In the genomic region with DNA sequence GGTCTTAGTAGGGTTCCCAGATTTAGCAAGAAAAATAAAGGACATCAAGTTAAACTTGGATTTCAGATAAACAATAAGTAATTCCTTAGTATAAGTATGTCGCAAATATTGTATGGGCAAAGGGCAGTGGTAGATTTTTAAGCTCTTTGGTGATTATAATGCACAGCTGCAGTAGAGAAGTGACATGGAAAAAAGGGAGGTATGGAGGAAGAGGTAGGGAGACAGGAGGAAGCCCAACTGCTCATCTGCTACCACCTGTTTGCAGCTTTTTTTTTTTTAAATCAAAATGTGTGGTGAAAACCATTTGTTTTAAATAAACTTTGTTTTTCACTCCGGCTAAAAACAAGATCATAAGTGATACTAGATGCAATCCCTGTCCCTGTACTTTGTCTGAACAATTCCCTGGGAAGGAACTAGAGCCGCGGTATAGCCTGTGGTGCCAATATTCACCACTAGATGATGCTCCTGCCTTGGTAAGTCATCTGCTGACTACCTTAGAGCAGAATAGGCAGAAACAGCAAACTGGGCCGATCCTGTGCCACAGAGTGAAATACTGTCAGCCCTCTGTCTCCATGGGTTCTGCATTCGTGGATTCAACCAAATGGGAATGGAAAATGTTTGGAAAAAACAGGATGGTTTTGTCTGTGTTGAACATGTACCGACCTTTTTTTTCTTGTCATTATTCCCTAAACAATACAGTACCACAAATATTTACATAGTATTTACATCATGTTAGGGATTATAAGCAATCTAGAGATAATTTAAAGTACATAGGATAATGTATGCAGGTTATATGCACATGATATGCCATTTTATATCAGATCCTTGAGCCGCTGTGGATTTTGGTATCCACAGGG, we compare ENCODE assay signal across 8 cellular contexts.
DNase-seq lines count a peak whose midpoint lies in the region; ATAC-seq, FAIRE-seq and TF ChIP-seq lines count a peak whose summit lies in the region.

No MANE protein-coding gene starts in this region.

- peaks cover 0 to 14% of the 10 kb centered on the region in 2 donors for H3K4me1 ChIP-seq in kidney (ENCODE audit: control insufficient read depth in 1 of 2, insufficient read depth in 1 of 2, low read depth in 1 of 2, low read length in 2 of 2)

- peak; percentile 99 for ATAC-seq in GM18868 (IDR thresholded peaks at IDR 0.05; ENCODE audit: unreplicated experiment)
- ATAC-seq in HG03095 (IDR thresholded peaks at IDR 0.05; ENCODE audit: unreplicated experiment), result peak; percentile 97

- H3K27ac ChIP-seq in AG04450 (ENCODE audit: low read depth, low read length) (no peak overlapping the region), WERI-Rb-1 (peak overlapping the region; percentile 17; the same call in 1 of the 2 replicates), kidney (ENCODE audit: low read depth in 2 of 2, low read length in 2 of 2) (no peak overlapping the region)

- FAIRE-seq in bronchial epithelial cell (lab: Jason Lieb, UNC) (peak; percentile 58), kidney (lab: Jason Lieb, UNC) (peak; percentile 89)

- DNase-seq in AG04450 (ENCODE audit: low read depth, low spot score) (peak; percentile 21), NCI-H2171 treated with DMSO at 0.1 percent for 48 hours (lab: John Stamatoyannopoulos, UW) (peak; percentile 42), WERI-Rb-1 (peak; percentile 82), bronchial epithelial cell (ENCODE audit: low read depth) (peak; percentile 67), kidney (no peak)
- peak; percentile 64 for DNase-seq in stimulated activated CD4-positive, alpha-beta T cell treated with anti-CD3 and anti-CD28 coated beads, Interleukin-2, amount 100 ng/mL, for 24 hours

- CTCF ChIA-PET in AG04450 (lab: Charles Lee), result interaction anchor here (0.5 to 2.8 kb wide), 25 partner anchors 10 to 1814 kb away, joined by 3 to 21 read pairs (median 3); partner anchors contain the start of gene RERG

- H3K36me3 ChIP-seq in WERI-Rb-1 (no peaks in the 10 kb centered on the region), bronchial epithelial cell (ENCODE audit: control insufficient read depth, insufficient read depth, low read length) (no peaks in the 10 kb centered on the region), kidney (ENCODE audit: control insufficient read depth in 1 of 2, insufficient read depth in 2 of 2, low read length in 2 of 2) (no peaks in the 10 kb centered on the region)

- H3K27me3 ChIP-seq in AG04450 (ENCODE audit: control insufficient read depth, insufficient read depth, low read length) (no peaks in the 10 kb centered on the region), WERI-Rb-1 (ENCODE audit: insufficient read depth, low read depth, severe bottlenecking) (no peaks in the 10 kb centered on the region), bronchial epithelial cell (ENCODE audit: control insufficient read depth, insufficient read depth, low read length) (no peaks in the 10 kb centered on the region)

- no peaks in the 10 kb centered on the region for H3K9me3 ChIP-seq in AG04450 (ENCODE audit: control insufficient read depth, insufficient read depth, low read length)
- peaks cover 4% of the 10 kb centered on the region for H3K9me3 ChIP-seq in WERI-Rb-1 (ENCODE audit: severe bottlenecking)
- H3K9me3 ChIP-seq in kidney (ENCODE audit: control insufficient read depth in 1 of 2, low read length in 2 of 2), result no peaks in the 10 kb centered on the region

- no peak overlapping the region for H3K9ac ChIP-seq in kidney (ENCODE audit: low read length in 2 of 2)

- POLR2A ChIA-PET in AG04450 (lab: Yijun Ruan, JAX), result interaction anchor here (0.5 kb wide), 1 partner anchor 408 kb away, joined by 3 read pairs; no protein-coding TSS in a partner anchor

- H3K4me3 ChIP-seq in AG04450 (ENCODE audit: low read depth, low read length) (no peak overlapping the region), WERI-Rb-1 (ENCODE audit: low read depth, low read length) (no peak overlapping the region), bronchial epithelial cell (ENCODE audit: low read depth, low read length) (no peak overlapping the region), kidney (ENCODE audit: low read length in 2 of 2) (no peak overlapping the region)

- peak; percentile 100 for TF ChIP-seq CTCF in AG04450 (IDR thresholded peaks at IDR 0.05; ENCODE audit: low read depth, low read length)
- peak; percentile 94 for TF ChIP-seq CTCF in WERI-Rb-1 (IDR thresholded peaks at IDR 0.05; ENCODE audit: low read depth, low read length)
- peak; percentile 94 for TF ChIP-seq CTCF in bronchial epithelial cell (IDR thresholded peaks at IDR 0.05; ENCODE audit: insufficient read depth, low read length, severe bottlenecking)
- TF ChIP-seq CTCF in kidney (IDR thresholded peaks at IDR 0.05; ENCODE audit: borderline replicate concordance, extremely low read depth, insufficient read depth), result peak; percentile 100

- intact Hi-C loops in kidney (cut with DNase I), result no loop called here
